Comparison of ENCODE assay signal across 8 cellular contexts in genomic region chr5:149550608-149551226, GRCh38. TPM values are rescaled to one million over a fixed set of nuclear protein-coding genes. Genes with fewer than 3 reads are reported as not detected.
DNase-seq lines count a peak whose midpoint lies in the region; ATAC-seq, FAIRE-seq and TF ChIP-seq lines count a peak whose summit lies in the region.

No MANE protein-coding gene starts in this region.

- H3K79me2 ChIP-seq in osteoblast (ENCODE audit: insufficient read depth, low read length), result peaks cover 55% of the 10 kb centered on the region

- intact Hi-C loops in activated B cell treated with CpG ODN at 0.5 μM for 24 hours (cut with micrococcal nuclease), result loop anchor here (1.0 to 5.0 kb wide), 8 partner anchors 108 to 1743 kb away; partner anchors contain the start of genes FBXO38, GRPEL2, HMGXB3 and SLC26A2

- H3K36me3 ChIP-seq in osteoblast (ENCODE audit: insufficient read depth, low read length), result peaks cover 35% of the 10 kb centered on the region

- POLR2A ChIA-PET in activated B cell treated with CpG ODN at 0.5 μM for 24 hours (lab: Charles Lee), result interaction anchor here (0.6 to 3.5 kb wide), 19 partner anchors 8 to 1895 kb away, joined by 3 to 29 read pairs (median 4); partner anchors contain the start of genes ARHGEF37, DCTN4, GRPEL2 and HMGXB3

- DNase-seq in DMS 273 (lab: John Stamatoyannopoulos, UW; ENCODE audit: unreplicated experiment), result peak; percentile 59
- DNase-seq in DMS 273 treated with DMSO at 0.1 percent for 48 hours (lab: John Stamatoyannopoulos, UW), result no peak
- no peak for DNase-seq in activated B cell treated with CpG ODN at 0.5 μM for 24 hours
- no peak for DNase-seq in fibroblast of pulmonary artery (ENCODE audit: low read depth)
- peak; percentile 37 for DNase-seq in osteoblast (ENCODE audit: insufficient read length, low spot score, missing footprints)
- DNase-seq in RCC 7860 (ENCODE audit: low spot score), result no peak
- no peak for DNase-seq in NCI-H2029 treated with DMSO at 0.1 percent for 48 hours (lab: John Stamatoyannopoulos, UW)

- H3K4me1 ChIP-seq in osteoblast (ENCODE audit: insufficient read depth, low read length), result peaks cover 18% of the 10 kb centered on the region

- H3K27me3 ChIP-seq in osteoblast (ENCODE audit: insufficient read depth, low read length), result no peaks in the 10 kb centered on the region

- H3K4me2 ChIP-seq in osteoblast (ENCODE audit: insufficient read depth, low read length), result peak overlapping the region; percentile 95

- no peak overlapping the region for H2AFZ ChIP-seq in osteoblast (ENCODE audit: low read length)

- peak overlapping the region; percentile 100 for H3K27ac ChIP-seq in osteoblast (ENCODE audit: low read depth, low read length)

- H3K4me1 Mint-ChIP-seq in activated B cell treated with CpG ODN at 0.5 μM for 24 hours, result peaks cover 36% of the 10 kb centered on the region

- H3K4me3 ChIP-seq in fibroblast of pulmonary artery (replicated peaks; ENCODE audit: low read depth, low read length) (peak overlapping the region; percentile 100), osteoblast (ENCODE audit: insufficient read depth, low read length) (peak overlapping the region; percentile 100)

- no peaks in the 10 kb centered on the region for H3K9me3 Mint-ChIP-seq in activated B cell treated with CpG ODN at 0.5 μM for 24 hours

- CTCF ChIA-PET in activated B cell treated with CpG ODN at 0.5 μM for 24 hours (lab: Charles Lee), result interaction anchor here (1.6 kb wide), 1 partner anchor 111 kb away, joined by 4 read pairs; no protein-coding TSS in a partner anchor

- H3K4me3 Mint-ChIP-seq in activated B cell treated with CpG ODN at 0.5 μM for 24 hours, result peak overlapping the region; percentile 92

- H3K27me3 Mint-ChIP-seq in activated B cell treated with CpG ODN at 0.5 μM for 24 hours, result no peaks in the 10 kb centered on the region

- peak; percentile 5 for ATAC-seq in HG02973 (IDR thresholded peaks at IDR 0.05; ENCODE audit: unreplicated experiment)
- ATAC-seq in activated B cell treated with CpG ODN at 0.5 μM for 24 hours (ENCODE audit: low read depth), result peak; percentile 8

- TF ChIP-seq CTCF in activated B cell treated with CpG ODN at 0.5 μM for 24 hours (IDR thresholded peaks at IDR 0.05) (no peak), fibroblast of pulmonary artery (IDR thresholded peaks at IDR 0.05; ENCODE audit: low read length, missing control alignments) (no peak), osteoblast (IDR thresholded peaks at IDR 0.05; ENCODE audit: extremely low read depth, low read depth, low read length) (no peak)

- FAIRE-seq in RCC 7860 (lab: Jason Lieb, UNC), result no peak

- peak overlapping the region; percentile 96 for H3K27ac Mint-ChIP-seq in activated B cell treated with CpG ODN at 0.5 μM for 24 hours

- H4K20me1 ChIP-seq in osteoblast (ENCODE audit: insufficient read depth, low read length), result peaks cover 18% of the 10 kb centered on the region

- H3K9me3 ChIP-seq in osteoblast (ENCODE audit: low read depth, low read length), result no peaks in the 10 kb centered on the region

- peaks cover 54% of the 10 kb centered on the region for H3K36me3 Mint-ChIP-seq in activated B cell treated with CpG ODN at 0.5 μM for 24 hours (ENCODE audit: low read depth)

RNA-seq across cellular contexts. Expression of gene CSNK1A1, which starts 0.5 kb away (rescaled TPM):
- total RNA-seq in activated B cell treated with CpG ODN at 0.5 μM for 24 hours, result 120 and 133 TPM in 2 replicates
- total RNA-seq in osteoblast, result 444 and 497 TPM in 2 replicates

RNA-seq across cellular contexts. Expression of gene ARHGEF37, which starts 30.6 kb away (rescaled TPM):
- total RNA-seq in activated B cell treated with CpG ODN at 0.5 μM for 24 hours (0.88 and 1.1 TPM in 2 replicates), osteoblast (0.72 and 0.88 TPM in 2 replicates)

Comparison
In these comparisons a context has a peak if more than half of its experiments do, and no peak if none do; other contexts are left out.
1. DNase-seq: peak in DMS 273 (single experiment) and osteoblast (single experiment); none in DMS 273 treated with DMSO at 0.1 percent for 48 hours (single experiment), activated B cell treated with CpG ODN at 0.5 μM for 24 hours (single experiment), fibroblast of pulmonary artery (single experiment), RCC 7860 (single experiment) and NCI-H2029 treated with DMSO at 0.1 percent for 48 hours (single experiment).